11 cellular contexts compared by ENCODE assay signal in the genomic region with DNA sequence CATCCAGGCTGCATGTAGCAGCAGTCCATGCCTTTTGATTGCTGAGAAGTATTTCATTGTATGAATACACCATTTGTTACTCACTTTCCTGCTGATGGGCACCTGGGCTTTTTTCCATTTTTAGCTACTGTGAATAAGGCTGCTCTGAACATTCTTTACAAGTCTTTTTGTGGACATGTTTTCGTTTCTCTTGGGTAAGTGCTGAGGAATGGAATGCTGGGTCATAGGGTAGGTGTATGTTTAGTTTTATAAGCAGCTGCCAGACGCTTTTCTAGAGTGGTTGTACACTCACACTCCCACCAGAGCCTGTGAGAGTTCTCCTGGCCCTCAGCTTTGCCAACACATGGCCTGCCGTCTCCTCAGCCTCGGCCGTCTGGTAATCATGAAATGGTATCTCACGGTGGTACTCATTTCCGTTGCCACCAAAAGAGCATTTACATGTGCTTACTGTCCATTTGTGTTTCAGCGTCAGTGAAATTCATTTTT. TPM values are rescaled to one million over a fixed set of nuclear protein-coding genes. Genes with fewer than 3 reads are reported as not detected.
DNase-seq lines count a peak whose midpoint lies in the region; ATAC-seq and TF ChIP-seq lines count a peak whose summit lies in the region.
"Had no signal": no experiment of that assay in that cellular context is flagged by ENCODE, and none has a peak within 500 bp of the region (broad histone marks: within the 10 kb centered on the region; RNA-seq: fewer than 3 reads in every experiment).

No MANE protein-coding gene starts in this region.

- H3K27ac ChIP-seq in esophagus muscularis mucosa (replicated peaks in 1 of 4): peak overlapping the region; percentile 80 to 92 (median 85)
- peak overlapping the region; percentile 69 for H3K27ac ChIP-seq in mesodermal cell (ENCODE audit: low read depth, low read length, severe bottlenecking)
- H3K27ac ChIP-seq in aorta (ENCODE audit: low read depth in 1 of 2, low read length in 2 of 2): peak overlapping the region; percentile 58 to 86
- H3K27ac ChIP-seq: 22Rv1 had no signal

- H3K4me1 ChIP-seq in esophagus muscularis mucosa (peaks cover 83 to 100% (median 95%) of the 10 kb centered on the region in 4 donors), mesodermal cell (ENCODE audit: control insufficient read depth, insufficient read depth, low read length, poor library complexity, severe bottlenecking) (peaks cover 35% of the 10 kb centered on the region), aorta (ENCODE audit: control insufficient read depth in 1 of 2, insufficient read depth in 2 of 2, low read length in 2 of 2) (no peaks in the 10 kb centered on the region)

- TF ChIP-seq POLR2A in esophagus muscularis mucosa (IDR thresholded peaks at IDR 0.05; ENCODE audit: low read depth): no peak

- H3K9me3 ChIP-seq in esophagus muscularis mucosa (no peaks in the 10 kb centered on the region), mesodermal cell (ENCODE audit: control insufficient read depth, low read length) (no peaks in the 10 kb centered on the region), aorta (ENCODE audit: control insufficient read depth, low read length) (no peaks in the 10 kb centered on the region)

- TF ChIP-seq CTCF in esophagus muscularis mucosa (IDR thresholded peaks at IDR 0.05): no peak

- H3K4me3 ChIP-seq in esophagus muscularis mucosa: no peak overlapping the region
- no peak overlapping the region for H3K4me3 ChIP-seq in mesodermal cell (ENCODE audit: extremely low read depth, insufficient read depth, low read length, poor library complexity, severe bottlenecking)
- H3K4me3 ChIP-seq in aorta (ENCODE audit: low read length in 2 of 2): no peak overlapping the region

- intact Hi-C loops in esophagus muscularis mucosa (cut with DNase I) (no loop called here), aorta (cut with DNase I) (no loop called here)

- TF ChIP-seq EP300 in esophagus muscularis mucosa (IDR thresholded peaks at IDR 0.05): peak; percentile 49

- H3K36me3 ChIP-seq in esophagus muscularis mucosa (peaks cover 0 to 17% (median 7%) of the 10 kb centered on the region in 4 donors), mesodermal cell (ENCODE audit: control insufficient read depth, insufficient read depth, low read length) (peaks cover 84% of the 10 kb centered on the region), aorta (ENCODE audit: control insufficient read depth in 1 of 2, insufficient read depth in 2 of 2, low read length in 1 of 2) (no peaks in the 10 kb centered on the region)

- DNase-seq in NCI-H1694 treated with DMSO at 0.1 percent for 48 hours (lab: John Stamatoyannopoulos, UW) (peak; percentile 22), NCI-H1694 (lab: John Stamatoyannopoulos, UW) (no peak), esophagus muscularis mucosa (ENCODE audit: extremely low spot score) (no peak), aorta (peak in 1 of 2 donors; percentile 45), MV-4-11 (lab: John Stamatoyannopoulos, UW) (no peak), NCI-H345 treated with DMSO at 0.1 percent for 48 hours (lab: John Stamatoyannopoulos, UW; ENCODE audit: unreplicated experiment) (no peak)
- no peak for DNase-seq in activated effector memory CD4-positive, alpha-beta T cell treated with Interleukin-2 at 50 U/mL for 16 hours
- DNase-seq: activated CD8-positive, alpha-beta T cell treated with anti-CD3 and anti-CD28 coated beads, Interleukin-2, amount 10 ng/mL, durations not matched to agents 7 days and 5 days; SHP77 had no signal

- 40% methylated on average over 8 of the region's 8 CpGs for WGBS in esophagus muscularis mucosa
- 92 to 100% methylated on average over 6 to 7 of the region's 8 CpGs for WGBS in mesodermal cell (ENCODE audit: insufficient coverage in 2 of 2), 2 experiments
- WGBS in aorta, 2 donors: 6 to 8% methylated on average over 8 of the region's 8 CpGs

- H3K27me3 ChIP-seq in esophagus muscularis mucosa (no peaks in the 10 kb centered on the region), aorta (ENCODE audit: control insufficient read depth in 1 of 2, insufficient read depth in 2 of 2, low read length in 1 of 2) (no peaks in the 10 kb centered on the region)

- ATAC-seq in aorta (ENCODE audit: low FRiP score): peak; percentile 27
- ATAC-seq: activated CD8-positive, alpha-beta T cell treated with anti-CD3 and anti-CD28 coated beads, Interleukin-2, amount 10 ng/mL, durations not matched to agents 7 days and 5 days had no signal

RNA-seq across cellular contexts. Expression of gene SLX9, which starts 22.7 kb away (rescaled TPM):
- total RNA-seq in esophagus muscularis mucosa (10 to 100 TPM; 20.8 to 59.3 (median 27.6) TPM), aorta (10 to 100 TPM; 21.5 to 29.6 TPM)
- 27.2 TPM for polyA plus RNA-seq in mesodermal cell (2013, experiment 1 of 2)
- polyA plus RNA-seq in mesodermal cell (2013, experiment 2 of 2): 23.0 TPM
- 10 to 100 TPM; 17.3 to 19.2 TPM for polyA plus RNA-seq in aorta

RNA-seq across cellular contexts. Expression of gene ITGB2, which starts 41.8 kb away (rescaled TPM):
- 100 to 1,000 TPM in 1 of 4 donors, 10 to 100 TPM in 3; 33.2 to 110 (median 44.0) TPM for total RNA-seq in esophagus muscularis mucosa
- polyA plus RNA-seq in mesodermal cell (2013, experiment 1 of 2): 2.4 TPM
- 1.5 TPM for polyA plus RNA-seq in mesodermal cell (2013, experiment 2 of 2)
- total RNA-seq in aorta: 100 to 1,000 TPM in 1 of 2 donors, 10 to 100 TPM in 1; 65.5 to 110 TPM
- 10 to 100 TPM in 1 of 2 donors, 1 to 10 TPM in 1; 6.7 to 48.5 TPM for polyA plus RNA-seq in aorta
